Comparison of ENCODE assay signal across 33 cellular contexts in genomic region chr6:120576061-120576460, GRCh38.
DNase-seq lines count a peak whose midpoint lies in the region; ATAC-seq, FAIRE-seq and TF ChIP-seq lines count a peak whose summit lies in the region.
"Had no signal": no experiment of that assay in that cellular context is flagged by ENCODE, and none has a peak within 500 bp of the region (broad histone marks: within the 10 kb centered on the region; RNA-seq: fewer than 3 reads in every experiment).

No MANE protein-coding gene starts in this region.

- H3K4me3 ChIP-seq in HepG2 (replicated peaks in 1 of 3; ENCODE audit: insufficient read depth in 1 of 3, low read depth in 2 of 3, low read length in 3 of 3) (no peak overlapping the region), right lobe of liver (no peak overlapping the region)
- H3K4me3 ChIP-seq: A549; BLaER1; BLaER1 treated with 17β-estradiol and CSF1 and Interleukin-3, amounts not matched to agents 10 nM and 100 nM had no signal

- no peaks in the 10 kb centered on the region for H4K20me1 ChIP-seq in HepG2 (ENCODE audit: insufficient read depth, low read length)
- H4K20me1 ChIP-seq: BLaER1; BLaER1 treated with 17β-estradiol and CSF1 and Interleukin-3, amounts not matched to agents 10 nM and 100 nM had no signal

- TF ChIP-seq RAD21 in HepG2 (CRISPR knock-in tag; IDR thresholded peaks at IDR 0.05) = no peak

- no peaks in the 10 kb centered on the region for H3K79me2 ChIP-seq in HepG2 (ENCODE audit: insufficient read depth, low read length)

- TF ChIP-seq EP300 in HepG2 (IDR thresholded peaks at IDR 0.05; ENCODE audit: low read depth in 2 of 2, low read length in 2 of 2) = no peak
- TF ChIP-seq EP300 in HepG2 (CRISPR knock-in tag; IDR thresholded peaks at IDR 0.05; ENCODE audit: borderline replicate concordance) = no peak

- TF ChIP-seq POLR2A in HepG2 (IDR thresholded peaks at IDR 0.05; ENCODE audit: insufficient read depth in 1 of 2, low read depth in 2 of 2, low read length in 2 of 2) = no peak
- TF ChIP-seq POLR2A in right lobe of liver (IDR thresholded peaks at IDR 0.05) = no peak

- peaks cover 8% of the 10 kb centered on the region; the same call in 1 of the 2 replicates for H3K9me3 ChIP-seq in HepG2 (ENCODE audit: low read length)
- no peaks in the 10 kb centered on the region for H3K9me3 ChIP-seq in right lobe of liver
- H3K9me3 ChIP-seq: A549; BE2C; BLaER1; BLaER1 treated with 17β-estradiol and CSF1 and Interleukin-3, amounts not matched to agents 10 nM and 100 nM; Caco-2 had no signal

- H3K27me3 ChIP-seq in HepG2 (ENCODE audit: control insufficient read depth in 1 of 2, insufficient read depth in 2 of 2, low read length in 2 of 2) (no peaks in the 10 kb centered on the region), right lobe of liver (no peaks in the 10 kb centered on the region)
- H3K27me3 ChIP-seq: BE2C; BLaER1; BLaER1 treated with 17β-estradiol and CSF1 and Interleukin-3, amounts not matched to agents 10 nM and 100 nM had no signal

- POLR2A ChIA-PET in HepG2 (lab: Yijun Ruan, JAX) = no interaction called here

- DNase-seq in HepG2 (ENCODE audit: low spot score) = no peak
- no peak for DNase-seq in right lobe of liver
- DNase-seq in SK-N-DZ (ENCODE audit: low spot score) = peak; percentile 94
- no peak for DNase-seq in urothelium cell line (ENCODE audit: low spot score)
- DNase-seq in NCI-H146 treated with DMSO at 0.1 percent for 48 hours (lab: John Stamatoyannopoulos, UW; ENCODE audit: unreplicated experiment) = no peak
- DNase-seq: 8988T; ACHN; AML-193; BE2C; C1 segment of cervical spinal cord; Caco-2; Calu3; CD4-positive, alpha-beta memory T cell; CD4-positive, alpha-beta T cell; CD4-positive, CD25-positive, alpha-beta regulatory T cell; CD8-positive, alpha-beta memory T cell; CD8-positive, alpha-beta T cell; COR-L47; DMS 273 treated with DMSO at 0.1 percent for 48 hours; DMS153; DMS53; DMS79; DMS79 treated with DMSO at 0.1 percent for 48 hours; DND-41; EL had no signal

- no peak overlapping the region for H3K9ac ChIP-seq in HepG2 (ENCODE audit: insufficient read depth, low read depth, low read length)
- H3K9ac ChIP-seq: BLaER1; BLaER1 treated with 17β-estradiol and CSF1 and Interleukin-3, amounts not matched to agents 10 nM and 100 nM had no signal

- no peak overlapping the region for H3K27ac ChIP-seq in HepG2 (ENCODE audit: extremely low read length, insufficient read depth, low read length)
- H3K27ac ChIP-seq in right lobe of liver = no peak overlapping the region
- H3K27ac ChIP-seq: 22Rv1; A549; BLaER1; BLaER1 treated with 17β-estradiol and CSF1 and Interleukin-3, amounts not matched to agents 10 nM and 100 nM; C4-2B had no signal

- in situ Hi-C loops in HepG2 (cut with HindIII; ENCODE audit: extremely low pct_ligation_motif_present, low pct_unique_long_range_greater_than_20kb) = no loop called here

- 42% methylated on average over 4 of the region's 4 CpGs for WGBS in HepG2 (ENCODE audit: low lambda C conversion rate)
- 54% methylated on average over 4 of the region's 4 CpGs for WGBS in right lobe of liver (ENCODE audit: insufficient coverage, low coverage, low lambda C conversion rate, missing lambda C conversion rate)

- intact Hi-C loops in HepG2 (cut with micrococcal nuclease; ENCODE audit: unreplicated experiment) = no loop called here
- intact Hi-C loops in right lobe of liver (cut with DNase I) = no loop called here

- no peak overlapping the region for H3K4me2 ChIP-seq in HepG2 (ENCODE audit: low read depth, low read length)
- H3K4me2 ChIP-seq: A549; BLaER1; BLaER1 treated with 17β-estradiol and CSF1 and Interleukin-3, amounts not matched to agents 10 nM and 100 nM had no signal

- H3K4me1 ChIP-seq in HepG2 (ENCODE audit: insufficient read depth, low read length) (no peaks in the 10 kb centered on the region), right lobe of liver (no peaks in the 10 kb centered on the region)
- H3K4me1 ChIP-seq: A549; BE2C; BLaER1; BLaER1 treated with 17β-estradiol and CSF1 and Interleukin-3, amounts not matched to agents 10 nM and 100 nM; Caco-2 had no signal

- CTCF ChIA-PET in HepG2 (lab: Yijun Ruan, JAX; ENCODE audit: low intra/inter-chr PET ratio, low total read pairs) = no interaction called here

- FAIRE-seq in HepG2 (lab: Jason Lieb, UNC) = no peak
- peak; percentile 42 for FAIRE-seq in urothelium cell line (lab: Jason Lieb, UNC)
- FAIRE-seq: A204.1, A549, D721Med had no signal

- TF ChIP-seq CTCF in HepG2 (CRISPR knock-in tag; IDR thresholded peaks at IDR 0.05) (no peak), right lobe of liver (IDR thresholded peaks at IDR 0.05) (no peak)

- no peak overlapping the region for H2AFZ ChIP-seq in HepG2 (ENCODE audit: low read length)

- H3K36me3 ChIP-seq in HepG2 (replicated peaks in 1 of 2; ENCODE audit: control insufficient read depth in 1 of 2, insufficient read depth in 2 of 2, low read length in 2 of 2) = no peaks in the 10 kb centered on the region
- no peaks in the 10 kb centered on the region for H3K36me3 ChIP-seq in right lobe of liver
- H3K36me3 ChIP-seq: BE2C; BLaER1; BLaER1 treated with 17β-estradiol and CSF1 and Interleukin-3, amounts not matched to agents 10 nM and 100 nM had no signal

- no TSS peak for BruUV-seq in HepG2 (replicated peaks; lab: Mats Ljungman, UMichigan)

- ATAC-seq in HepG2 (no peak), right lobe of liver (no peak), HG03159 (IDR thresholded peaks at IDR 0.05; ENCODE audit: unreplicated experiment) (no peak)
- ATAC-seq: A549; CD8-positive, alpha-beta T cell had no signal

TF ChIP-seq in HepG2, 621 proteins besides CTCF, POLR2A, EP300 and RAD21:
- TF ChIP-seq PHF21A (CRISPR knock-in tag; IDR thresholded peaks at IDR 0.05) = no peak
- TF ChIP-seq ARNTL (CRISPR knock-in tag; IDR thresholded peaks at IDR 0.05) = no peak
- no peak for TF ChIP-seq ZNF562 (CRISPR knock-in tag; IDR thresholded peaks at IDR 0.05; ENCODE audit: borderline replicate concordance)
- TF ChIP-seq HIVEP1 (CRISPR knock-in tag; IDR thresholded peaks at IDR 0.05) = no peak
- TF ChIP-seq MAFK (conservative IDR thresholded peaks at IDR 0.05 in 1 of 2, IDR thresholded peaks at IDR 0.05 in 1 of 2; ENCODE audit: low read length in 2 of 2) = 0 out of 4 replicates have a peak, but pooled peaks have one; percentile 26 to 32
TF ChIP-seq in HepG2: peak in this region for 1.
